ENCODE assay signal across 17 cellular contexts in the genomic region with DNA sequence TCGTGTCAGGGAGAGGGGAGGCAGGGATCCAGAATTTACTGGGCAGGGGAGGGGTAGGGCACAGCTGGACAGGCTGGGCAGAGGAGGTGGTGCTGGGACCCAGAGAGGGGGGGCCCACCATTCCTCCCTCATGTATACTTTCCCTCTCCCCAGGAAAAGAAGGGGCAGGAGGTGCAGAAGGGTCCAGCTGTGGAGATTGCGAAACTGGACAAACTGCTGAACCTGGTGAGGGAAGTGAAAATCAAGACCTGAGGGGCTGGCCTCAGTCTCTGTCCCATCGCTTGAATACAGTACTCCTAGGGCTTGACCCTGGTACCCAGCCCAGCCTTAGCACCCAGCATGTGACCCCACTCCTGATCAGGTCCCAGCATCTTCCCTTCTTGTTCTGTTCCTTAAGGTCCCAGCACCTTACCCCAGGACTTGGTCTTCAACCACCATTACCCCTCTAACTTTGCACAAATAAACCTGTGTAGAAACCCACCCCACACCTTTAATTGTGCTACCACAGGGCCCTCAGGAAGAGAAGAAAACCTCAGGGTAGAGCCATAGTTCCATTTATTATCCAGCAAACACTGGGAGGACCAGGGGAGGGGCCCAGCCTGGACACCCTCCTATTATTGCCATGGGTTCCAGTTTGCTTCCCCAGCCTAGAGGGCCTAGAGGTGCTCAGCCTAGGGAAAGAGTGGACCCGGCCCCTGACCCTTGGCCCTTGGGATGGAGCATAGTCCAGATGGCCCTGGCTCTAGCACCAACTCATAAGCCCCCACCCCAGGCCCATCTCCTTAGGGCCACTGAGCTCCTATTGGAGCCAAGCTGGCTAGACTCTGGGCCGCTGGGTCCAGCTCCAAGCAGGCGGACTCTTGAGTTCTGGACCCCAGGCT. TPM values are rescaled to one million over a fixed set of nuclear protein-coding genes. Genes with fewer than 3 reads are reported as not detected.
DNase-seq lines count a peak whose midpoint lies in the region; ATAC-seq, FAIRE-seq and TF ChIP-seq lines count a peak whose summit lies in the region.
"Had no signal": no experiment of that assay in that cellular context is flagged by ENCODE, and none has a peak within 500 bp of the region (broad histone marks: within the 10 kb centered on the region; RNA-seq: fewer than 3 reads in every experiment).

No MANE protein-coding gene starts in this region.

- no peaks in the 10 kb centered on the region for H3K9me3 ChIP-seq in CD4-positive, alpha-beta T cell (ENCODE audit: control insufficient read depth, low read length)
- H3K9me3 ChIP-seq in K562 (replicated peaks; ENCODE audit: control insufficient read depth, insufficient read depth, low read depth, low read length) (no peaks in the 10 kb centered on the region), hepatocyte (ENCODE audit: low read depth) (no peaks in the 10 kb centered on the region)
- H3K9me3 ChIP-seq: BE2C, SK-N-SH had no signal

- TF ChIP-seq CTCF in CD4-positive, alpha-beta T cell (IDR thresholded peaks at IDR 0.05) = no peak
- TF ChIP-seq CTCF in K562 (IDR thresholded peaks at IDR 0.05 in 2 of 3, conservative IDR thresholded peaks at IDR 0.05 in 1 of 3; ENCODE audit: insufficient read depth in 2 of 3, low read depth in 1 of 3, low read length in 3 of 3) = no peak
- TF ChIP-seq CTCF in neural crest cell (conservative IDR thresholded peaks at IDR 0.05) = no peak
- TF ChIP-seq CTCF in hepatocyte (IDR thresholded peaks at IDR 0.05; ENCODE audit: poor library complexity) = no peak

- POLR2A ChIA-PET in CD4-positive, alpha-beta T cell (lab: Charles Lee) = no interaction called here
- POLR2A ChIA-PET in K562 (lab: Yijun Ruan, JAX) = interaction anchor here (1.0 kb wide), 1 partner anchor 11 kb away, joined by 4 read pairs; no protein-coding TSS in a partner anchor

- CTCF ChIA-PET in CD4-positive, alpha-beta T cell (lab: Charles Lee) = interaction anchor here (0.5 kb wide), 1 partner anchor 43 kb away, joined by 3 read pairs; no protein-coding TSS in a partner anchor
- CTCF ChIA-PET in K562 (lab: Yijun Ruan, JAX; ENCODE audit: low intra/inter-chr PET ratio) = no interaction called here

- H3K9me1 ChIP-seq in K562 (ENCODE audit: control insufficient read depth, insufficient read depth, low read length) = no peaks in the 10 kb centered on the region

- H3K4me3 Mint-ChIP-seq in CD4-positive, alpha-beta T cell = peak overlapping the region; percentile 69
- peak overlapping the region; percentile 33 for H3K4me3 Mint-ChIP-seq in neural crest cell

- no peak overlapping the region; a peak in 1 of 4 replicates for H3K9ac ChIP-seq in K562 (ENCODE audit: insufficient read depth in 1 of 2, low read depth in 2 of 2, low read length in 2 of 2)
- H3K9ac ChIP-seq: SK-N-SH had no signal

- no peaks in the 10 kb centered on the region for H3K9me3 Mint-ChIP-seq in CD4-positive, alpha-beta T cell
- no peaks in the 10 kb centered on the region for H3K9me3 Mint-ChIP-seq in neural crest cell

- no peak for DNase-seq in CD4-positive, alpha-beta T cell
- DNase-seq in MV-4-11 (lab: John Stamatoyannopoulos, UW) (peak; percentile 67), K562 (ENCODE audit: extremely low read depth in 1 of 4, low spot score in 3 of 4) (no peak), neural crest cell (ENCODE audit: low read depth, low spot score) (no peak), SKM-1 treated with dmso at 0.1 percent for 144 hours (lab: John Stamatoyannopoulos, UW; ENCODE audit: unreplicated experiment) (no peak), hepatocyte (ENCODE audit: low spot score) (no peak), NCI-H146 (lab: John Stamatoyannopoulos, UW) (no peak)
- DNase-seq: BE2C, EL, NCI-H1048, NCI-H1694, NCI-H345, NCI-H69, Right ventricle myocardium superior, SK-N-SH had no signal

- intact Hi-C loops in CD4-positive, alpha-beta T cell (cut with DNase I, micrococcal nuclease) = loop anchor here in 1 of 2 experiments (5.0 to 10.0 kb wide), 7 partner anchors 92 to 1224 kb away; partner anchors contain the start of genes ATOSB, DCAF12, DNAJB5 and FANCG
- intact Hi-C loops in K562 (cut with micrococcal nuclease) = no loop called here

- WGBS in K562 (ENCODE audit: insufficient coverage, low coverage, missing lambda C conversion rate) = 3% methylated on average over 5 of the region's 6 CpGs
- 91% methylated on average over 6 of the region's 6 CpGs for WGBS in hepatocyte (ENCODE audit: low lambda C conversion rate, missing lambda C conversion rate)

- no peak for TF ChIP-seq RAD21 in K562 (CRISPR knock-in tag; conservative IDR thresholded peaks at IDR 0.05 in 1 of 2, IDR thresholded peaks at IDR 0.05 in 1 of 2)

- H2AFZ ChIP-seq in K562 (ENCODE audit: low read depth, low read length) (no peak overlapping the region), hepatocyte (no peak overlapping the region)

- no peak for TF ChIP-seq EP300 in K562 (IDR thresholded peaks at IDR 0.05; ENCODE audit: low read length)

- H3K4me2 ChIP-seq in K562 (ENCODE audit: insufficient read depth, low read length) (no peak overlapping the region), hepatocyte (no peak overlapping the region)
- H3K4me2 ChIP-seq: SK-N-SH had no signal

- H3K36me3 ChIP-seq in K562 (ENCODE audit: control insufficient read depth, insufficient read depth, low read length) = no peaks in the 10 kb centered on the region
- H3K36me3 ChIP-seq in hepatocyte (replicated peaks; ENCODE audit: insufficient read depth, low read depth) = no peaks in the 10 kb centered on the region
- H3K36me3 ChIP-seq: BE2C had no signal

- no peak for ATAC-seq in CD4-positive, alpha-beta T cell (ENCODE audit: poor library complexity)
- ATAC-seq in K562 = no peak
- ATAC-seq: Panc1 had no signal

- H3K4me1 Mint-ChIP-seq in CD4-positive, alpha-beta T cell (ENCODE audit: low read depth) = peaks cover 12% of the 10 kb centered on the region
- H3K4me1 Mint-ChIP-seq in neural crest cell = peaks cover 6% of the 10 kb centered on the region

- no peak overlapping the region for H3K27ac ChIP-seq in CD4-positive, alpha-beta T cell (ENCODE audit: low read depth, low read length)
- H3K27ac ChIP-seq in K562 (ENCODE audit: extremely low read depth, low read depth, low read length) = no peak overlapping the region
- H3K27ac ChIP-seq in hepatocyte = no peak overlapping the region

- no peaks in the 10 kb centered on the region for H3K27me3 Mint-ChIP-seq in CD4-positive, alpha-beta T cell
- H3K27me3 Mint-ChIP-seq in neural crest cell (ENCODE audit: low read depth) = peaks cover 42% of the 10 kb centered on the region

- H3K27ac Mint-ChIP-seq in CD4-positive, alpha-beta T cell = no peak overlapping the region
- no peak overlapping the region for H3K27ac Mint-ChIP-seq in neural crest cell (ENCODE audit: unreplicated experiment)

- no peak for TF ChIP-seq POLR2A in K562 (conservative IDR thresholded peaks at IDR 0.05)

- no peaks in the 10 kb centered on the region for H3K27me3 ChIP-seq in CD4-positive, alpha-beta T cell (ENCODE audit: control insufficient read depth, insufficient read depth, low read length)
- H3K27me3 ChIP-seq in K562 (ENCODE audit: control insufficient read depth in 2 of 2, insufficient read depth in 2 of 2, low read length in 2 of 2) = peaks cover 0 to 15% of the 10 kb centered on the region in 2 experiments; a peak in 3 of 5 replicates
- H3K27me3 ChIP-seq in hepatocyte = peaks cover 14% of the 10 kb centered on the region
- H3K27me3 ChIP-seq: BE2C had no signal

- in situ Hi-C loops in K562 (cut with MboI) = no loop called here

- BruUV-seq in K562 (replicated peaks; lab: Mats Ljungman, UMichigan) = no TSS peak

- H3K9me2 ChIP-seq in hepatocyte (replicated peaks; ENCODE audit: insufficient read depth) = no peaks in the 10 kb centered on the region
- H3K9me2 ChIP-seq: SK-N-SH had no signal

- peaks cover 6 to 12% of the 10 kb centered on the region in 2 experiments; a peak in 4 of 5 replicates for H3K4me1 ChIP-seq in K562 (replicated peaks in 1 of 2; ENCODE audit: control insufficient read depth in 2 of 2, insufficient read depth in 2 of 2, low read length in 2 of 2)
- no peaks in the 10 kb centered on the region for H3K4me1 ChIP-seq in hepatocyte (ENCODE audit: insufficient read depth)
- H3K4me1 ChIP-seq: BE2C had no signal

- H3K79me2 ChIP-seq in K562 (ENCODE audit: control insufficient read depth, insufficient read depth, low read length) (no peaks in the 10 kb centered on the region), hepatocyte (no peaks in the 10 kb centered on the region)

- no peak for FAIRE-seq in K562 (lab: Jason Lieb, UNC)

- no peak overlapping the region for H3K4me3 ChIP-seq in K562
- no peak overlapping the region for H3K4me3 ChIP-seq in hepatocyte

- no peaks in the 10 kb centered on the region for H3K36me3 Mint-ChIP-seq in CD4-positive, alpha-beta T cell (ENCODE audit: low read depth)
- no peaks in the 10 kb centered on the region for H3K36me3 Mint-ChIP-seq in neural crest cell (ENCODE audit: low read depth)

- H4K20me1 ChIP-seq in K562 (replicated peaks; ENCODE audit: control insufficient read depth, insufficient read depth, low read length) = no peaks in the 10 kb centered on the region
- no peaks in the 10 kb centered on the region for H4K20me1 ChIP-seq in hepatocyte (ENCODE audit: insufficient read depth, poor library complexity, severe bottlenecking)

TF ChIP-seq in K562, 482 proteins besides CTCF, POLR2A, EP300 and RAD21:
- TF ChIP-seq NR2F6 (CRISPR knock-in tag; IDR thresholded peaks at IDR 0.05) (no peak), CEBPB (tag; IDR thresholded peaks at IDR 0.05) (0 out of 2 replicates have a peak, but pooled peaks have one; percentile 14)

RNA-seq across cellular contexts. Expression of gene ENHO, which starts 2.0 kb away (rescaled TPM):
- total RNA-seq in CD4-positive, alpha-beta T cell = under 1 TPM in 1 of 2 experiments, not detected in 1; 0.45 TPM
- total RNA-seq in K562 (2011; cell fraction: chromatin; rRNA removed; ENCODE audit: low replicate concordance) = not detected in 2 replicates
- not detected in 2 replicates for total RNA-seq in K562 (2011; cell fraction: nucleolus; rRNA removed)
- not detected in 2 replicates for total RNA-seq in K562 (2011; cell fraction: nucleoplasm; rRNA removed)
- total RNA-seq in K562 (2014; rRNA removed) (0.12 TPM in 1 of 2 replicates, not detected in the other), K562 (2014; rRNA removed; fragmentation: Illumina TruSeq; extraction: Trizol) (not detected in 2 replicates), K562 (2015; rRNA removed; fragmentation: Illumina TruSeq; extraction: Trizol) (not detected in 2 replicates), K562 (2021) (0.24 TPM in 1 of 2 replicates, not detected in the other), neural crest cell (12.0 and 13.2 TPM in 2 replicates), hepatocyte (1.5 and 1.6 TPM in 2 replicates)
- polyA plus RNA-seq in K562 (2011; rRNA removed) (not detected in 2 replicates), K562 (2014; fragmentation: Illumina TruSeq; extraction: Trizol) (not detected in 2 replicates), K562 (2014; fragmentation: Nextera tagmentation; extraction: Ambion mirVana) (not detected), K562 (2014; rRNA removed) (not detected in 2 replicates), hepatocyte (5.3 and 9.4 TPM in 2 replicates)
- polyA plus RNA-seq in K562 (2011; cell fraction: cytosol; rRNA removed) = 0.06 TPM in 1 of 2 replicates, not detected in the other
- polyA plus RNA-seq in K562 (2011; cell fraction: nucleus; rRNA removed) = not detected in 2 replicates
- polyA plus RNA-seq in K562 (2012) = not detected in 2 replicates
- not detected in 2 replicates for polyA minus RNA-seq in K562 (2011; rRNA and poly(A)+ RNA removed)
- not detected in 2 replicates for polyA minus RNA-seq in K562 (2011; cell fraction: cytosol; rRNA and poly(A)+ RNA removed)
- not detected in 2 replicates for polyA minus RNA-seq in K562 (2011; cell fraction: nucleus; rRNA and poly(A)+ RNA removed)
- polyA plus RNA-seq: AG04450 had no signal
